In genomic region chr17:79811036-79811887, GRCh38 we compare ENCODE assay signal across 7 cellular contexts. TPM values are rescaled to one million over a fixed set of nuclear protein-coding genes. Genes with fewer than 3 reads are reported as not detected.
A peak's percentile ranks its signal among the peaks of the same experiment; 100 is the strongest.
DNase-seq lines count a peak whose midpoint lies in the region; ATAC-seq and TF ChIP-seq lines count a peak whose summit lies in the region.

No MANE protein-coding gene starts in this region.

- POLR2A ChIA-PET in Panc1 (lab: Charles Lee): interaction anchor here (0.5 to 0.6 kb wide), 4 partner anchors 28 to 257 kb away, joined by 3 to 5 read pairs (median 3); partner anchors contain the start of gene CBX4

- H3K36me3 Mint-ChIP-seq in IgD-negative memory B cell (no peaks in the 10 kb centered on the region), mesothelial cell of epicardium (no peaks in the 10 kb centered on the region)

- BruUV-seq in Panc1 (replicated peaks; lab: Mats Ljungman, UMichigan): no TSS peak

- peak overlapping the region; percentile 36 to 46 for H3K4me3 ChIP-seq in Panc1 (ENCODE audit: low read depth in 2 of 2, low read length in 2 of 2)
- H3K4me3 ChIP-seq in colonic mucosa: no peak overlapping the region

- in situ Hi-C loops in Panc1 (cut with HindIII; ENCODE audit: low pct_unique_long_range_greater_than_20kb, low sequenced_read_pairs): no loop called here

- CTCF ChIA-PET in Panc1 (lab: Charles Lee): interaction anchor here (0.6 to 3.3 kb wide), 7 partner anchors 14 to 441 kb away, joined by 3 to 21 read pairs (median 4); partner anchors contain the start of genes CBX4 and CBX8

- peak overlapping the region; percentile 89 to 98 (median 92) for H3K27ac Mint-ChIP-seq in IgD-negative memory B cell
- H3K27ac Mint-ChIP-seq in mesothelial cell of epicardium: no peak overlapping the region

- intact Hi-C loops in Panc1 (cut with micrococcal nuclease; ENCODE audit: unreplicated experiment): no loop called here
- intact Hi-C loops in colonic mucosa (cut with DNase I): no loop called here

- H3K27me3 Mint-ChIP-seq in IgD-negative memory B cell (peaks cover 51% of the 10 kb centered on the region), mesothelial cell of epicardium (ENCODE audit: low read depth) (peaks cover 72% of the 10 kb centered on the region)

- peaks cover 0 to 4% (median 0%) of the 10 kb centered on the region in 3 donors for H3K9me3 Mint-ChIP-seq in IgD-negative memory B cell
- H3K9me3 Mint-ChIP-seq in mesothelial cell of epicardium: no peaks in the 10 kb centered on the region

- peak overlapping the region in 3 of 4 donors; percentile 85 to 94 (median 90) for H3K4me3 Mint-ChIP-seq in IgD-negative memory B cell
- H3K4me3 Mint-ChIP-seq in mesothelial cell of epicardium: peak overlapping the region; percentile 56

- peaks cover 28% of the 10 kb centered on the region for H3K4me1 ChIP-seq in Panc1 (ENCODE audit: control insufficient read depth, insufficient read depth, low read length)
- H3K4me1 ChIP-seq in colonic mucosa: peaks cover 34% of the 10 kb centered on the region

- H3K9me3 ChIP-seq in Panc1 (ENCODE audit: control insufficient read depth, insufficient read depth, low read depth, low read length): no peaks in the 10 kb centered on the region
- H3K9me3 ChIP-seq in colonic mucosa: no peaks in the 10 kb centered on the region

- TF ChIP-seq CTCF in Panc1 (IDR thresholded peaks at IDR 0.05): peak; percentile 95
- TF ChIP-seq CTCF in colonic mucosa (IDR thresholded peaks at IDR 0.05): peak; percentile 43
- TF ChIP-seq CTCF in mesothelial cell of epicardium (IDR thresholded peaks at IDR 0.05; ENCODE audit: unreplicated experiment): peak; percentile 63

- H3K27me3 ChIP-seq in Panc1 (ENCODE audit: control insufficient read depth, insufficient read depth, low read length) (no peaks in the 10 kb centered on the region), colonic mucosa (peaks cover 81% of the 10 kb centered on the region)

- peak overlapping the region; percentile 78 for H3K27ac ChIP-seq in Panc1 (ENCODE audit: low read length)
- H3K27ac ChIP-seq in colonic mucosa: no peak overlapping the region

- H3K4me1 Mint-ChIP-seq in IgD-negative memory B cell (peaks cover 8 to 17% (median 13%) of the 10 kb centered on the region in 3 donors), mesothelial cell of epicardium (peaks cover 30% of the 10 kb centered on the region)

- no peaks in the 10 kb centered on the region for H3K36me3 ChIP-seq in Panc1 (ENCODE audit: control insufficient read depth, insufficient read depth, low read length)
- H3K36me3 ChIP-seq in colonic mucosa: no peaks in the 10 kb centered on the region

- ATAC-seq in Panc1 (peak; percentile 68), HG03135 (IDR thresholded peaks at IDR 0.05; ENCODE audit: unreplicated experiment) (no peak)

- DNase-seq in DMS79 treated with DMSO at 0.1 percent for 48 hours (lab: John Stamatoyannopoulos, UW) (peak; percentile 63), Panc1 (ENCODE audit: low read depth, low spot score) (no peak), colonic mucosa (no peak), mesothelial cell of epicardium (ENCODE audit: low spot score in 2 of 2, unreplicated experiment in 2 of 2) (peak in 1 of 2 experiments; percentile 55), ureter (ENCODE audit: low spot score) (no peak)

- peak overlapping the region in 1 of 2 donors; percentile 14 for H3K9ac ChIP-seq in colonic mucosa (ENCODE audit: low read depth in 2 of 2, low read length in 2 of 2)

RNA-seq across cellular contexts. Expression of gene CBX8, which starts 14.4 kb away (rescaled TPM):
- 3.2 TPM for polyA plus RNA-seq in IgD-negative memory B cell
- 15.3 TPM for total RNA-seq in Panc1 (2021; ENCODE audit: unreplicated experiment)
- polyA plus RNA-seq in Panc1 (2012; ENCODE audit: insufficient read length): 17.3 TPM
- total RNA-seq in colonic mucosa: 1 to 10 TPM; 5.0 to 8.1 TPM
- 15.5 to 18.6 TPM (median 16.3 TPM) in 3 replicates for total RNA-seq in mesothelial cell of epicardium
- 6.5 TPM for total RNA-seq in ureter

RNA-seq across cellular contexts. Expression of gene CBX4, which starts 28.0 kb away (rescaled TPM):
- 4.1 TPM for polyA plus RNA-seq in IgD-negative memory B cell
- total RNA-seq in Panc1 (2021; ENCODE audit: unreplicated experiment) (48.6 TPM), colonic mucosa (10 to 100 TPM; 10.6 to 18.1 TPM), mesothelial cell of epicardium (30.8 to 35.0 TPM (median 32.1 TPM) in 3 replicates), ureter (36.7 TPM)
- polyA plus RNA-seq in Panc1 (2012; ENCODE audit: insufficient read length): 39.2 TPM

RNA-seq across cellular contexts. Expression of gene CBX2, which starts 33.3 kb away (rescaled TPM):
- 0.26 TPM for polyA plus RNA-seq in IgD-negative memory B cell
- total RNA-seq in Panc1 (2021; ENCODE audit: unreplicated experiment) (9.0 TPM), colonic mucosa (1 to 10 TPM; 2.1 to 4.0 TPM), mesothelial cell of epicardium (47.1 to 49.7 TPM (median 48.6 TPM) in 3 replicates), ureter (3.8 TPM)
- 5.9 TPM for polyA plus RNA-seq in Panc1 (2012; ENCODE audit: insufficient read length)

Comparison
In these comparisons a context has a peak if more than half of its experiments do, and no peak if none do; other contexts are left out.
1. CTCF ChIP-seq: peak in every context shown above with its lines; median percentile 95 in Panc1; 63 in mesothelial cell of epicardium; 43 in colonic mucosa.